In the genomic region with DNA sequence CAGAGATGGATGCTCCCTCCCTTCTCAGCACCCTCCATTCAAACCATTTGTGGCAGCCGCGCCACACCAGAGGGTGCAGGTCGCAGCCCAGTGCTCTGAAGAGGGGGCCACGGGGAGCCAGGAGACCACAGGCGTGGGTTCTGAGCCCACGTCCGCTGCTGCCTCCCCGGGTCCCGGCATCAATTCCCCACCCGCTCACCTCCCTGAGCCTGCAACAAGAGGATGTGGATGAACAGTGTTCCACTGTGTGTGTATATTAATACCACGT, we compare ENCODE assay signal across 18 cellular contexts.
"Had no signal": no experiment of that assay in that cellular context is flagged by ENCODE, and none has a peak within 500 bp of the region (broad histone marks: within the 10 kb centered on the region; RNA-seq: fewer than 3 reads in every experiment).

No MANE protein-coding gene starts in this region.

- H3K27ac ChIP-seq: pancreas, suprapubic skin, upper lobe of left lung had no signal

- DNase-seq: activated CD4-positive, alpha-beta T cell treated with anti-CD3 and anti-CD28 coated beads, Interleukin-2, amount 10 ng/mL, durations not matched to agents 24 days and 14 days; activated CD4-positive, CD25-positive, alpha-beta regulatory T cell; activated CD8-positive, alpha-beta memory T cell treated with anti-CD3 and anti-CD28 coated beads, Interleukin-2, amount 50 U/mL, for 4 hours; activated effector memory CD4-positive, alpha-beta T cell treated with Interleukin-2 at 50 U/mL for 16 hours; activated naive CD4-positive, alpha-beta T cell treated with anti-CD3 and anti-CD28 coated beads, Interleukin-2, amount 10 ng/mL, durations not matched to agents 7 days and 5 days; activated T-cell treated with anti-CD3 and anti-CD28 coated beads, Interleukin-2, amount 50 U/mL, for 48 hours; effector memory CD8-positive, alpha-beta T cell; foreskin melanocyte; pancreas; small intestine; stimulated activated CD4-positive, alpha-beta T cell treated with anti-CD3 and anti-CD28 coated beads, Interleukin-15, amount 100 ng/mL, for 24 hours; stimulated activated CD4-positive, alpha-beta T cell treated with anti-CD3 and anti-CD28 coated beads, Interleukin-2, amount 100 ng/mL, for 48 hours; stimulated activated naive CD8-positive, alpha-beta T cell treated with anti-CD3 and anti-CD28 coated beads, Interleukin-15, amount 100 ng/mL, for 72 hours; T1000; upper lobe of left lung had no signal

- H3K9me3 Mint-ChIP-seq: activated CD4-positive, alpha-beta T cell treated with anti-CD3 and anti-CD28 coated beads, Interleukin-2, amount 10 ng/mL, durations not matched to agents 24 days and 14 days; activated naive CD4-positive, alpha-beta T cell treated with anti-CD3 and anti-CD28 coated beads, Interleukin-2, amount 10 ng/mL, durations not matched to agents 7 days and 5 days; dendritic cell treated with granulocyte-macrophage colony-stimulating factor and Interleukin-4, amounts not matched to agents 40 ng/mL and 50 ng/mL, for 4 days; effector memory CD8-positive, alpha-beta T cell; stimulated activated naive CD8-positive, alpha-beta T cell treated with anti-CD3 and anti-CD28 coated beads, Interleukin-15, amount 100 ng/mL, for 72 hours had no signal

- H3K36me3 Mint-ChIP-seq: activated naive CD4-positive, alpha-beta T cell treated with anti-CD3 and anti-CD28 coated beads, Interleukin-2, amount 10 ng/mL, durations not matched to agents 7 days and 5 days had no signal

- H3K4me1 ChIP-seq: pancreas had no signal

- H3K36me3 ChIP-seq: pancreas, suprapubic skin, upper lobe of left lung had no signal

- H3K9me3 ChIP-seq: pancreas, suprapubic skin, upper lobe of left lung had no signal

- H3K27me3 ChIP-seq: pancreas, upper lobe of left lung had no signal

- H3K4me3 ChIP-seq: lung, pancreas, suprapubic skin, upper lobe of left lung had no signal

- H3K4me1 Mint-ChIP-seq: activated CD4-positive, alpha-beta T cell treated with anti-CD3 and anti-CD28 coated beads, Interleukin-2, amount 10 ng/mL, durations not matched to agents 24 days and 14 days; activated naive CD4-positive, alpha-beta T cell treated with anti-CD3 and anti-CD28 coated beads, Interleukin-2, amount 10 ng/mL, durations not matched to agents 7 days and 5 days; stimulated activated naive CD8-positive, alpha-beta T cell treated with anti-CD3 and anti-CD28 coated beads, Interleukin-15, amount 100 ng/mL, for 72 hours had no signal

- H3K27ac Mint-ChIP-seq: activated CD4-positive, alpha-beta T cell treated with anti-CD3 and anti-CD28 coated beads, Interleukin-2, amount 10 ng/mL, durations not matched to agents 24 days and 14 days; activated naive CD4-positive, alpha-beta T cell treated with anti-CD3 and anti-CD28 coated beads, Interleukin-2, amount 10 ng/mL, durations not matched to agents 7 days and 5 days; dendritic cell treated with granulocyte-macrophage colony-stimulating factor and Interleukin-4, amounts not matched to agents 40 ng/mL and 50 ng/mL, for 4 days; effector memory CD8-positive, alpha-beta T cell had no signal

- H3K4me3 Mint-ChIP-seq: activated CD4-positive, alpha-beta T cell treated with anti-CD3 and anti-CD28 coated beads, Interleukin-2, amount 10 ng/mL, durations not matched to agents 24 days and 14 days; activated naive CD4-positive, alpha-beta T cell treated with anti-CD3 and anti-CD28 coated beads, Interleukin-2, amount 10 ng/mL, durations not matched to agents 7 days and 5 days; dendritic cell treated with granulocyte-macrophage colony-stimulating factor and Interleukin-4, amounts not matched to agents 40 ng/mL and 50 ng/mL, for 4 days; effector memory CD8-positive, alpha-beta T cell; stimulated activated naive CD8-positive, alpha-beta T cell treated with anti-CD3 and anti-CD28 coated beads, Interleukin-15, amount 100 ng/mL, for 72 hours had no signal
